Comparison of ENCODE assay signal across 9 cellular contexts in the genomic region with DNA sequence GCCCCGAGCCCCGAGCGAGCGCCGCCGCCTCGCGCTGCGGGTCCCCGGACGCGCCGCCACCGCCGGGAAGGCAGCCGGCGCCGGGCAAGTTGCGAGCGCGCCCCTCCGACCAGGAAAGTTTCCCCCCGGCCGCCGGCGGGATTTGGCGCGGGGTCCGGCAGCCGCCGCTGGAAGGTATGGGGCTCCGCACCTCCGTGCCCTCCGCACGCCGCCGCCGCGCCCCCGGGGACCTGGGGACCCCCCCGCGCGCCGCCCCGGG. TPM values are rescaled to one million over a fixed set of nuclear protein-coding genes. Genes with fewer than 3 reads are reported as not detected.
DNase-seq lines count a peak whose midpoint lies in the region; ATAC-seq, FAIRE-seq and TF ChIP-seq lines count a peak whose summit lies in the region.
"Had no signal": no experiment of that assay in that cellular context is flagged by ENCODE, and none has a peak within 500 bp of the region (broad histone marks: within the 10 kb centered on the region; RNA-seq: fewer than 3 reads in every experiment).

No MANE protein-coding gene starts in this region.

- H3K4me3 ChIP-seq in HepG2 (replicated peaks in 1 of 3; ENCODE audit: insufficient read depth in 1 of 3, low read depth in 2 of 3, low read length in 3 of 3) (peak overlapping the region in 1 of 3 experiments; percentile 33; a peak in 1 of 6 replicates), thymus (ENCODE audit: low read length) (peak overlapping the region; percentile 46)

- H3K4me1 Mint-ChIP-seq in activated CD4-positive, alpha-beta T cell treated with anti-CD3 and anti-CD28 coated beads for 36 hours = peaks cover 39% of the 10 kb centered on the region
- peaks cover 29% of the 10 kb centered on the region for H3K4me1 Mint-ChIP-seq in activated CD4-positive, alpha-beta T cell treated with anti-CD3 and anti-CD28 coated beads, Interleukin-2, amount 10 ng/mL, durations not matched to agents 7 days and 5 days
- H3K4me1 Mint-ChIP-seq in activated T-cell treated with anti-CD3 and anti-CD28 coated beads, Interleukin-2, amount 50 U/mL, for 24 hours (ENCODE audit: low read depth) = peaks cover 47% of the 10 kb centered on the region

- no peak overlapping the region for H3K27ac ChIP-seq in HepG2 (ENCODE audit: extremely low read length, insufficient read depth, low read length)
- H3K27ac ChIP-seq in thymus (ENCODE audit: low read depth) = no peak overlapping the region

- intact Hi-C loops in activated CD4-positive, alpha-beta T cell treated with anti-CD3 and anti-CD28 coated beads for 36 hours (cut with DNase I, micrococcal nuclease) = loop anchor here (1.0 to 10.0 kb wide), 7 partner anchors 52 to 375 kb away; a partner anchor contains a TSS
- intact Hi-C loops in HepG2 (cut with micrococcal nuclease; ENCODE audit: unreplicated experiment) = loop anchor here (5.0 kb wide), 1 partner anchor 185 kb away; no protein-coding TSS in a partner anchor

- no peaks in the 10 kb centered on the region for H3K79me2 ChIP-seq in HepG2 (ENCODE audit: insufficient read depth, low read length)

- no peaks in the 10 kb centered on the region for H3K9me3 Mint-ChIP-seq in activated CD4-positive, alpha-beta T cell treated with anti-CD3 and anti-CD28 coated beads for 36 hours (ENCODE audit: low read depth)
- H3K9me3 Mint-ChIP-seq in activated CD4-positive, alpha-beta T cell treated with anti-CD3 and anti-CD28 coated beads, Interleukin-2, amount 10 ng/mL, durations not matched to agents 7 days and 5 days = no peaks in the 10 kb centered on the region
- no peaks in the 10 kb centered on the region for H3K9me3 Mint-ChIP-seq in activated T-cell treated with anti-CD3 and anti-CD28 coated beads, Interleukin-2, amount 50 U/mL, for 24 hours

- peak; percentile 10 for ATAC-seq in activated CD4-positive, alpha-beta T cell treated with anti-CD3 and anti-CD28 coated beads for 36 hours
- ATAC-seq in HepG2 = no peak; the same call in 2 of the 3 replicates

- no peak overlapping the region for H3K4me3 Mint-ChIP-seq in activated CD4-positive, alpha-beta T cell treated with anti-CD3 and anti-CD28 coated beads for 36 hours
- no peak overlapping the region for H3K4me3 Mint-ChIP-seq in activated CD4-positive, alpha-beta T cell treated with anti-CD3 and anti-CD28 coated beads, Interleukin-2, amount 10 ng/mL, durations not matched to agents 7 days and 5 days
- H3K4me3 Mint-ChIP-seq in activated T-cell treated with anti-CD3 and anti-CD28 coated beads, Interleukin-2, amount 50 U/mL, for 24 hours = no peak overlapping the region

- CTCF ChIA-PET in activated CD4-positive, alpha-beta T cell treated with anti-CD3 and anti-CD28 coated beads for 36 hours (lab: Charles Lee) = no interaction called here
- CTCF ChIA-PET in activated CD4-positive, alpha-beta T cell treated with anti-CD3 and anti-CD28 coated beads, Interleukin-2, amount 10 ng/mL, durations not matched to agents 7 days and 5 days (lab: Charles Lee) = interaction anchor here (0.6 kb wide), 1 partner anchor 48 kb away, joined by 6 read pairs; no protein-coding TSS in a partner anchor
- CTCF ChIA-PET in HepG2 (lab: Yijun Ruan, JAX; ENCODE audit: low intra/inter-chr PET ratio, low total read pairs) = interaction anchor here (1.4 kb wide), 1 partner anchor 184 kb away, joined by 4 read pairs; no protein-coding TSS in a partner anchor

- H3K4me1 ChIP-seq in HepG2 (ENCODE audit: insufficient read depth, low read length) (no peaks in the 10 kb centered on the region), thymus (ENCODE audit: control insufficient read depth, insufficient read depth, low read length) (peaks cover 4% of the 10 kb centered on the region)

- no peak for TF ChIP-seq POLR2A in HepG2 (IDR thresholded peaks at IDR 0.05; ENCODE audit: insufficient read depth in 1 of 2, low read depth in 2 of 2, low read length in 2 of 2)

- H3K36me3 ChIP-seq in HepG2 (replicated peaks in 1 of 2; ENCODE audit: control insufficient read depth in 1 of 2, insufficient read depth in 2 of 2, low read length in 2 of 2) (no peaks in the 10 kb centered on the region), thymus (ENCODE audit: control insufficient read depth, insufficient read depth) (no peaks in the 10 kb centered on the region)

- 0% methylated on average over 2 of the region's 45 CpGs for WGBS in HepG2 (ENCODE audit: low lambda C conversion rate)
- WGBS in thymus = 2% methylated on average over 45 of the region's 45 CpGs

- TF ChIP-seq EP300 in HepG2 (IDR thresholded peaks at IDR 0.05; ENCODE audit: low read depth in 2 of 2, low read length in 2 of 2) (no peak), HepG2 (CRISPR knock-in tag; IDR thresholded peaks at IDR 0.05; ENCODE audit: borderline replicate concordance) (no peak)

- no peaks in the 10 kb centered on the region for H3K9me3 ChIP-seq in HepG2 (ENCODE audit: low read length)
- H3K9me3 ChIP-seq in thymus (ENCODE audit: control insufficient read depth) = peaks cover 1% of the 10 kb centered on the region

- no peaks in the 10 kb centered on the region for H4K20me1 ChIP-seq in HepG2 (ENCODE audit: insufficient read depth, low read length)

- no peak for FAIRE-seq in HepG2 (lab: Jason Lieb, UNC)
- FAIRE-seq: GM19239 had no signal

- H3K9ac ChIP-seq in HepG2 (ENCODE audit: insufficient read depth, low read depth, low read length) = no peak overlapping the region

- no peak for TF ChIP-seq RAD21 in HepG2 (CRISPR knock-in tag; IDR thresholded peaks at IDR 0.05)

- DNase-seq in activated CD4-positive, alpha-beta T cell treated with anti-CD3 and anti-CD28 coated beads for 36 hours = no peak
- DNase-seq in activated CD4-positive, alpha-beta T cell treated with anti-CD3 and anti-CD28 coated beads, Interleukin-2, amount 10 ng/mL, durations not matched to agents 7 days and 5 days = no peak
- DNase-seq in activated T-cell treated with anti-CD3 and anti-CD28 coated beads, Interleukin-2, amount 50 U/mL, for 24 hours = peak; percentile 49
- DNase-seq in HepG2 (ENCODE audit: low spot score) (no peak), NCI-H69 (lab: John Stamatoyannopoulos, UW) (no peak), inferior parietal cortex (ENCODE audit: extremely low spot score) (no peak)
- no peak for DNase-seq in activated naive CD4-positive, alpha-beta T cell treated with anti-CD3 and anti-CD28 coated beads, Interleukin-2, amount 50 U/mL, for 16 hours

- H3K27me3 Mint-ChIP-seq in activated CD4-positive, alpha-beta T cell treated with anti-CD3 and anti-CD28 coated beads for 36 hours = peaks cover 25% of the 10 kb centered on the region
- H3K27me3 Mint-ChIP-seq in activated CD4-positive, alpha-beta T cell treated with anti-CD3 and anti-CD28 coated beads, Interleukin-2, amount 10 ng/mL, durations not matched to agents 7 days and 5 days = peaks cover 47% of the 10 kb centered on the region
- peaks cover 16% of the 10 kb centered on the region for H3K27me3 Mint-ChIP-seq in activated T-cell treated with anti-CD3 and anti-CD28 coated beads, Interleukin-2, amount 50 U/mL, for 24 hours

- H3K27me3 ChIP-seq in HepG2 (ENCODE audit: control insufficient read depth in 1 of 2, insufficient read depth in 2 of 2, low read length in 2 of 2) = peaks cover 7 to 40% of the 10 kb centered on the region in 2 experiments; a peak in 4 of 5 replicates
- H3K27me3 ChIP-seq in thymus (ENCODE audit: control insufficient read depth, insufficient read depth) = peaks cover 35% of the 10 kb centered on the region

- no TSS peak for BruUV-seq in HepG2 (replicated peaks; lab: Mats Ljungman, UMichigan)

- no peak overlapping the region for H3K27ac Mint-ChIP-seq in activated CD4-positive, alpha-beta T cell treated with anti-CD3 and anti-CD28 coated beads for 36 hours
- no peak overlapping the region for H3K27ac Mint-ChIP-seq in activated CD4-positive, alpha-beta T cell treated with anti-CD3 and anti-CD28 coated beads, Interleukin-2, amount 10 ng/mL, durations not matched to agents 7 days and 5 days
- H3K27ac Mint-ChIP-seq in activated T-cell treated with anti-CD3 and anti-CD28 coated beads, Interleukin-2, amount 50 U/mL, for 24 hours = no peak overlapping the region

- in situ Hi-C loops in HepG2 (cut with HindIII; ENCODE audit: extremely low pct_ligation_motif_present, low pct_unique_long_range_greater_than_20kb) = loop anchor here (5.0 kb wide), 1 partner anchor 165 kb away; no protein-coding TSS in a partner anchor

- no peaks in the 10 kb centered on the region for H3K36me3 Mint-ChIP-seq in activated CD4-positive, alpha-beta T cell treated with anti-CD3 and anti-CD28 coated beads for 36 hours (ENCODE audit: low read depth)
- no peaks in the 10 kb centered on the region for H3K36me3 Mint-ChIP-seq in activated CD4-positive, alpha-beta T cell treated with anti-CD3 and anti-CD28 coated beads, Interleukin-2, amount 10 ng/mL, durations not matched to agents 7 days and 5 days (ENCODE audit: low read depth)
- no peaks in the 10 kb centered on the region for H3K36me3 Mint-ChIP-seq in activated T-cell treated with anti-CD3 and anti-CD28 coated beads, Interleukin-2, amount 50 U/mL, for 24 hours (ENCODE audit: low read depth)

- no peak overlapping the region for H2AFZ ChIP-seq in HepG2 (ENCODE audit: low read length)

- no peak for TF ChIP-seq CTCF in HepG2 (CRISPR knock-in tag; IDR thresholded peaks at IDR 0.05)

- POLR2A ChIA-PET in activated CD4-positive, alpha-beta T cell treated with anti-CD3 and anti-CD28 coated beads for 36 hours (lab: Charles Lee) = no interaction called here
- POLR2A ChIA-PET in activated CD4-positive, alpha-beta T cell treated with anti-CD3 and anti-CD28 coated beads, Interleukin-2, amount 10 ng/mL, durations not matched to agents 7 days and 5 days (lab: Charles Lee) = no interaction called here
- POLR2A ChIA-PET in HepG2 (lab: Yijun Ruan, JAX) = no interaction called here

- H3K4me2 ChIP-seq in HepG2 (ENCODE audit: low read depth, low read length) = peak overlapping the region; percentile 27; the same call in 1 of the 2 replicates

RNA-seq across cellular contexts. Expression of a gene that starts 0.3 kb away (rescaled TPM):
- 1 to 10 TPM; 1.4 to 2.3 TPM for total RNA-seq in activated CD4-positive, alpha-beta T cell treated with anti-CD3 and anti-CD28 coated beads for 36 hours
- 10 to 100 TPM; 22.9 to 23.5 TPM for total RNA-seq in activated CD4-positive, alpha-beta T cell treated with anti-CD3 and anti-CD28 coated beads, Interleukin-2, amount 10 ng/mL, durations not matched to agents 7 days and 5 days
- total RNA-seq in HepG2 (2016; rRNA removed; fragmentation: Illumina TruSeq; extraction: Trizol) = not detected in 2 replicates
- total RNA-seq in HepG2 (2016; cell fraction: cytosol; rRNA removed; fragmentation: Illumina TruSeq; extraction: Trizol; ENCODE audit: low read depth) = not detected in 2 replicates
- not detected in 2 replicates for total RNA-seq in HepG2 (2016; cell fraction: insoluble cytoplasmic fraction; rRNA removed; fragmentation: Illumina TruSeq; extraction: Trizol)
- not detected in 2 replicates for total RNA-seq in HepG2 (2016; cell fraction: membrane; rRNA removed; fragmentation: Illumina TruSeq; extraction: Trizol)
- total RNA-seq in HepG2 (2016; cell fraction: nucleus; rRNA removed; fragmentation: Illumina TruSeq; extraction: Trizol) = not detected in 2 replicates
- polyA plus RNA-seq in HepG2 (2011; rRNA removed) (not detected in 2 replicates), thymus (2.6 TPM)
- not detected in 2 replicates for polyA plus RNA-seq in HepG2 (2011; cell fraction: cytosol; rRNA removed)
- not detected in 2 replicates for polyA plus RNA-seq in HepG2 (2011; cell fraction: nucleus; rRNA removed)
- not detected in 2 replicates for polyA plus RNA-seq in HepG2 (2012)
- not detected in 2 replicates for polyA plus RNA-seq in HepG2 (2016; cell fraction: cytosol; fragmentation: Illumina TruSeq; extraction: Trizol; ENCODE audit: low read depth)
- polyA plus RNA-seq in HepG2 (2016; cell fraction: insoluble cytoplasmic fraction; fragmentation: Illumina TruSeq; extraction: Trizol; ENCODE audit: low read depth) = not detected in 2 replicates
- polyA plus RNA-seq in HepG2 (2016; cell fraction: membrane; fragmentation: Illumina TruSeq; extraction: Trizol; ENCODE audit: low read depth) = not detected in 2 replicates
- not detected in 2 replicates for polyA plus RNA-seq in HepG2 (2016; cell fraction: nucleus; fragmentation: Illumina TruSeq; extraction: Trizol; ENCODE audit: insufficient read depth, low read depth)
- polyA minus RNA-seq in HepG2 (2011; rRNA and poly(A)+ RNA removed; ENCODE audit: low replicate concordance) = not detected in 2 replicates
- polyA minus RNA-seq in HepG2 (2011; cell fraction: cytosol; rRNA and poly(A)+ RNA removed) = not detected in 2 replicates
- polyA minus RNA-seq in HepG2 (2011; cell fraction: nucleus; rRNA and poly(A)+ RNA removed) = not detected in 2 replicates

Comparison
In these comparisons a context has a peak if more than half of its experiments do, and no peak if none do; other contexts are left out.
1. RNA of a gene that starts 0.3 kb away (total RNA-seq): 22.9 to 23.5 TPM in activated CD4-positive, alpha-beta T cell treated with anti-CD3 and anti-CD28 coated beads, Interleukin-2, amount 10 ng/mL, durations not matched to agents 7 days and 5 days; 1.4 to 2.3 TPM in activated CD4-positive, alpha-beta T cell treated with anti-CD3 and anti-CD28 coated beads for 36 hours and not detected in HepG2; every median in the first group is over 4 times any median in the second.